1 cellular context compared by ENCODE assay signal in the genomic region with DNA sequence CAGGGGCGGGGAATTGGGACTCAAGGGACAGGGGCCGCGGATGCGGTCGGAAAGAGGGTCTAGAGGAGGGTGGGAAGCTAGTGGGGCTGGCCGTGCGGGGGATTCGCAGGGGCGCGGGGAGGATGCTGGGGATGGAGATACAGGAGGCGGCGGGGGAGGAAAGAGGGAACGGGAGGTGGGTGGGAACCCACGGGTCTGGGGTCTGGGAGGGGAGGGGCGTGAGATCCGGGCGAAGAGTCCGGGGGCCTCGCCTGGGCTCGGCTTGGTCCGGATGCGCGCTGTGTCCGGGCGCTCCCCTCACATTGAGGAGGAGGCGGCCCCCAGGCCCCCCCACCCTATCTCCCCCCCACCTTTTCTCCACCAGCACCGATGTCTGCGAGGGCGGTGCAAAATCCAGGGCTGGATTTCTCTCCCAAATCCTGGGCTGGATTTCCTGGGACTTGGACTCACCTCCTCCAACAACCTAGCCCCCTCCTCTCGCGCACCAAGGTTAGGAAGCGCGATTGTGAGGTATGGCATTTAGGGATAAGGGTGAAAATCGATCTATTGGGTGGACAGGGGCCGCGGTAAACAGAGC.
TF ChIP-seq lines count a peak whose summit lies in the region.

Gene AGAP2 (minus strand): TSS at position 82 of the 577 bp plus-strand sequence. CDS start 496 bp downstream, outside the sequence.

TF ChIP-seq in HEK293, 187 proteins besides CTCF, POLR2A, EP300 and RAD21 (continued from another document and continues in another):
- TF ChIP-seq ZNF398 (tag by site-specific recombination; IDR thresholded peaks at IDR 0.05) (peak; percentile 83), ZNF114 (tag by site-specific recombination; IDR thresholded peaks at IDR 0.05) (no peak), ZNF2 (tag by site-specific recombination; IDR thresholded peaks at IDR 0.05) (no peak), ZSCAN4 (tag by site-specific recombination; IDR thresholded peaks at IDR 0.05) (no peak), BCL11B (tag by site-specific recombination; IDR thresholded peaks at IDR 0.05; ENCODE audit: low read depth) (no peak), ZFP41 (tag by site-specific recombination; IDR thresholded peaks at IDR 0.05; ENCODE audit: borderline replicate concordance) (no peak), ZNF416 (tag by site-specific recombination; IDR thresholded peaks at IDR 0.05) (no peak), ZNF658 (tag by site-specific recombination; IDR thresholded peaks at IDR 0.05) (no peak), ZNF366 (tag by site-specific recombination; conservative IDR thresholded peaks at IDR 0.05) (peak; percentile 56; the same call in 1 of the 2 replicates), ZNF610 (tag by site-specific recombination; IDR thresholded peaks at IDR 0.05; ENCODE audit: borderline replicate concordance) (no peak), ZNF777 (tag by site-specific recombination; IDR thresholded peaks at IDR 0.05; ENCODE audit: borderline replicate concordance) (no peak), ZNF221 (tag by site-specific recombination; IDR thresholded peaks at IDR 0.05; ENCODE audit: borderline replicate concordance) (no peak), ZNF664 (tag by site-specific recombination; IDR thresholded peaks at IDR 0.05) (no peak), ZNF350 (tag by site-specific recombination; IDR thresholded peaks at IDR 0.05) (no peak), ZIC2 (tag by site-specific recombination; IDR thresholded peaks at IDR 0.05) (no peak), ZNF514 (tag by site-specific recombination; IDR thresholded peaks at IDR 0.05) (no peak), ZNF23 (tag by site-specific recombination; IDR thresholded peaks at IDR 0.05; ENCODE audit: borderline replicate concordance) (no peak), FEZF1 (tag by site-specific recombination; IDR thresholded peaks at IDR 0.05) (no peak), ZNF660 (tag by site-specific recombination; IDR thresholded peaks at IDR 0.05) (peak; percentile 78), ZNF16 (tag by site-specific recombination; IDR thresholded peaks at IDR 0.05; ENCODE audit: low read depth) (no peak), SP7 (tag by site-specific recombination; IDR thresholded peaks at IDR 0.05) (peak; percentile 82), ZNF701 (tag by site-specific recombination; IDR thresholded peaks at IDR 0.05) (no peak), MEIS1 (CRISPR knock-in tag; IDR thresholded peaks at IDR 0.05; ENCODE audit: borderline replicate concordance) (no peak), GLIS1 (tag by site-specific recombination; IDR thresholded peaks at IDR 0.05) (peak; percentile 48; the same call in 1 of the 2 replicates), ZNF747 (tag by site-specific recombination; IDR thresholded peaks at IDR 0.05) (no peak), KLF16 (tag by site-specific recombination; IDR thresholded peaks at IDR 0.05) (no peak; the same call in none of the 2 replicates), ZSCAN30 (tag by site-specific recombination; IDR thresholded peaks at IDR 0.05) (peak; percentile 56; the same call in 1 of the 2 replicates), ZNF157 (tag by site-specific recombination; IDR thresholded peaks at IDR 0.05) (no peak), ZNF623 (tag by site-specific recombination; IDR thresholded peaks at IDR 0.05) (no peak), ZNF24 (tag by site-specific recombination; IDR thresholded peaks at IDR 0.05) (0 out of 2 replicates have a peak, but pooled peaks have one; percentile 35), SP3 (tag by site-specific recombination; IDR thresholded peaks at IDR 0.05) (peak; percentile 62; the same call in 1 of the 2 replicates), ZNF670 (tag by site-specific recombination; IDR thresholded peaks at IDR 0.05; ENCODE audit: low read depth) (no peak), ZXDB (tag by site-specific recombination; IDR thresholded peaks at IDR 0.05) (no peak; the same call in 1 of the 2 replicates), MYNN (tag by site-specific recombination; IDR thresholded peaks at IDR 0.05; ENCODE audit: borderline replicate concordance) (no peak)
- TF ChIP-seq, protein P1, sequence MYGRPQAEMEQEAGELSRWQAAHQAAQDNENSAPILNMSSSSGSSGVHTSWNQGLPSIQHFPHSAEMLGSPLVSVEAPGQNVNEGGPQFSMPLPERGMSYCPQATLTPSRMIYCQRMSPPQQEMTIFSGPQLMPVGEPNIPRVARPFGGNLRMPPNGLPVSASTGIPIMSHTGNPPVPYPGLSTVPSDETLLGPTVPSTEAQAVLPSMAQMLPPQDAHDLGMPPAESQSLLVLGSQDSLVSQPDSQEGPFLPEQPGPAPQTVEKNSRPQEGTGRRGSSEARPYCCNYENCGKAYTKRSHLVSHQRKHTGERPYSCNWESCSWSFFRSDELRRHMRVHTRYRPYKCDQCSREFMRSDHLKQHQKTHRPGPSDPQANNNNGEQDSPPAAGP (tag by site-specific recombination; IDR thresholded peaks at IDR 0.05), result peak; percentile 72; the same call in 1 of the 2 replicates
- TF ChIP-seq, protein P2, sequence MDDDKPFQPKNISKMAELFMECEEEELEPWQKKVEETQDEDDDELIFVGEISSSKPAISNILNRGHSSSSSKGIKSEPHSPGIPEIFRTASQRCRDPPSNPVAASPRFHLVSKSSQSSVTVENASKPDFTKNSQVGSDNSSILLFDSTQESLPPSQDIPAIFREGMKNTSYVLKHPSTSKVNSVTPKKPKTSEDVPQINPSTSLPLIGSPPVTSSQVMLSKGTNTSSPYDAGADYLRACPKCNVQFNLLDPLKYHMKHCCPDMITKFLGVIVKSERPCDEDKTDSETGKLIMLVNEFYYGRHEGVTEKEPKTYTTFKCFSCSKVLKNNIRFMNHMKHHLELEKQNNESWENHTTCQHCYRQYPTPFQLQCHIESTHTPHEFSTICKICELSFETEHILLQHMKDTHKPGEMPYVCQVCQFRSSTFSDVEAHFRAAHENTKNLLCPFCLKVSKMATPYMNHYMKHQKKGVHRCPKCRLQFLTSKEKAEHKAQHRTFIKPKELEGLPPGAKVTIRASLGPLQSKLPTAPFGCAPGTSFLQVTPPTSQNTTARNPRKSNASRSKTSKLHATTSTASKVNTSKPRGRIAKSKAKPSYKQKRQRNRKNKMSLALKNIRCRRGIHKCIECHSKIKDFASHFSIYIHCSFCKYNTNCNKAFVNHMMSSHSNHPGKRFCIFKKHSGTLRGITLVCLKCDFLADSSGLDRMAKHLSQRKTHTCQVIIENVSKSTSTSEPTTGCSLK (tag by site-specific recombination; IDR thresholded peaks at IDR 0.05), result no peak
- TF ChIP-seq, protein P3, sequence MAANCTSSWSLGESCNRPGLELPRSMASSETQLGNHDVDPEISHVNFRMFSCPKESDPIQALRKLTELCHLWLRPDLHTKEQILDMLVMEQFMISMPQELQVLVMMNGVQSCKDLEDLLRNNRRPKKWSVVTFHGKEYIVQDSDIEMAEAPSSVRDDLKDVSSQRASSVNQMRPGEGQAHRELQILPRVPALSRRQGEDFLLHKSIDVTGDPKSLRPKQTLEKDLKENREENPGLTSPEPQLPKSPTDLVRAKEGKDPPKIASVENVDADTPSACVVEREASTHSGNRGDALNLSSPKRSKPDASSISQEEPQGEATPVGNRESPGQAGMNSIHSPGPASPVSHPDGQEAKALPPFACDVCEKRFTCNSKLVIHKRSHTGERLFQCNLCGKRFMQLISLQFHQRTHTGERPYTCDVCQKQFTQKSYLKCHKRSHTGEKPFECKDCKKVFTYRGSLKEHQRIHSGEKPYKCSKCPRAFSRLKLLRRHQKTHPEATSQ (tag by site-specific recombination; IDR thresholded peaks at IDR 0.05), result no peak
- TF ChIP-seq, protein P4, sequence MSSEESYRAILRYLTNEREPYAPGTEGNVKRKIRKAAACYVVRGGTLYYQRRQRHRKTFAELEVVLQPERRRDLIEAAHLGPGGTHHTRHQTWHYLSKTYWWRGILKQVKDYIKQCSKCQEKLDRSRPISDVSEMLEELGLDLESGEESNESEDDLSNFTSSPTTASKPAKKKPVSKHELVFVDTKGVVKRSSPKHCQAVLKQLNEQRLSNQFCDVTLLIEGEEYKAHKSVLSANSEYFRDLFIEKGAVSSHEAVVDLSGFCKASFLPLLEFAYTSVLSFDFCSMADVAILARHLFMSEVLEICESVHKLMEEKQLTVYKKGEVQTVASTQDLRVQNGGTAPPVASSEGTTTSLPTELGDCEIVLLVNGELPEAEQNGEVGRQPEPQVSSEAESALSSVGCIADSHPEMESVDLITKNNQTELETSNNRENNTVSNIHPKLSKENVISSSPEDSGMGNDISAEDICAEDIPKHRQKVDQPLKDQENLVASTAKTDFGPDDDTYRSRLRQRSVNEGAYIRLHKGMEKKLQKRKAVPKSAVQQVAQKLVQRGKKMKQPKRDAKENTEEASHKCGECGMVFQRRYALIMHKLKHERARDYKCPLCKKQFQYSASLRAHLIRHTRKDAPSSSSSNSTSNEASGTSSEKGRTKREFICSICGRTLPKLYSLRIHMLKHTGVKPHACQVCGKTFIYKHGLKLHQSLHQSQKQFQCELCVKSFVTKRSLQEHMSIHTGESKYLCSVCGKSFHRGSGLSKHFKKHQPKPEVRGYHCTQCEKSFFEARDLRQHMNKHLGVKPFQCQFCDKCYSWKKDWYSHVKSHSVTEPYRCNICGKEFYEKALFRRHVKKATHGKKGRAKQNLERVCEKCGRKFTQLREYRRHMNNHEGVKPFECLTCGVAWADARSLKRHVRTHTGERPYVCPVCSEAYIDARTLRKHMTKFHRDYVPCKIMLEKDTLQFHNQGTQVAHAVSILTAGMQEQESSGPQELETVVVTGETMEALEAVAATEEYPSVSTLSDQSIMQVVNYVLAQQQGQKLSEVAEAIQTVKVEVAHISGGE (tag by site-specific recombination; conservative IDR thresholded peaks at IDR 0.05; ENCODE audit: low read depth), result peak; percentile 54
- TF ChIP-seq, protein P5, sequence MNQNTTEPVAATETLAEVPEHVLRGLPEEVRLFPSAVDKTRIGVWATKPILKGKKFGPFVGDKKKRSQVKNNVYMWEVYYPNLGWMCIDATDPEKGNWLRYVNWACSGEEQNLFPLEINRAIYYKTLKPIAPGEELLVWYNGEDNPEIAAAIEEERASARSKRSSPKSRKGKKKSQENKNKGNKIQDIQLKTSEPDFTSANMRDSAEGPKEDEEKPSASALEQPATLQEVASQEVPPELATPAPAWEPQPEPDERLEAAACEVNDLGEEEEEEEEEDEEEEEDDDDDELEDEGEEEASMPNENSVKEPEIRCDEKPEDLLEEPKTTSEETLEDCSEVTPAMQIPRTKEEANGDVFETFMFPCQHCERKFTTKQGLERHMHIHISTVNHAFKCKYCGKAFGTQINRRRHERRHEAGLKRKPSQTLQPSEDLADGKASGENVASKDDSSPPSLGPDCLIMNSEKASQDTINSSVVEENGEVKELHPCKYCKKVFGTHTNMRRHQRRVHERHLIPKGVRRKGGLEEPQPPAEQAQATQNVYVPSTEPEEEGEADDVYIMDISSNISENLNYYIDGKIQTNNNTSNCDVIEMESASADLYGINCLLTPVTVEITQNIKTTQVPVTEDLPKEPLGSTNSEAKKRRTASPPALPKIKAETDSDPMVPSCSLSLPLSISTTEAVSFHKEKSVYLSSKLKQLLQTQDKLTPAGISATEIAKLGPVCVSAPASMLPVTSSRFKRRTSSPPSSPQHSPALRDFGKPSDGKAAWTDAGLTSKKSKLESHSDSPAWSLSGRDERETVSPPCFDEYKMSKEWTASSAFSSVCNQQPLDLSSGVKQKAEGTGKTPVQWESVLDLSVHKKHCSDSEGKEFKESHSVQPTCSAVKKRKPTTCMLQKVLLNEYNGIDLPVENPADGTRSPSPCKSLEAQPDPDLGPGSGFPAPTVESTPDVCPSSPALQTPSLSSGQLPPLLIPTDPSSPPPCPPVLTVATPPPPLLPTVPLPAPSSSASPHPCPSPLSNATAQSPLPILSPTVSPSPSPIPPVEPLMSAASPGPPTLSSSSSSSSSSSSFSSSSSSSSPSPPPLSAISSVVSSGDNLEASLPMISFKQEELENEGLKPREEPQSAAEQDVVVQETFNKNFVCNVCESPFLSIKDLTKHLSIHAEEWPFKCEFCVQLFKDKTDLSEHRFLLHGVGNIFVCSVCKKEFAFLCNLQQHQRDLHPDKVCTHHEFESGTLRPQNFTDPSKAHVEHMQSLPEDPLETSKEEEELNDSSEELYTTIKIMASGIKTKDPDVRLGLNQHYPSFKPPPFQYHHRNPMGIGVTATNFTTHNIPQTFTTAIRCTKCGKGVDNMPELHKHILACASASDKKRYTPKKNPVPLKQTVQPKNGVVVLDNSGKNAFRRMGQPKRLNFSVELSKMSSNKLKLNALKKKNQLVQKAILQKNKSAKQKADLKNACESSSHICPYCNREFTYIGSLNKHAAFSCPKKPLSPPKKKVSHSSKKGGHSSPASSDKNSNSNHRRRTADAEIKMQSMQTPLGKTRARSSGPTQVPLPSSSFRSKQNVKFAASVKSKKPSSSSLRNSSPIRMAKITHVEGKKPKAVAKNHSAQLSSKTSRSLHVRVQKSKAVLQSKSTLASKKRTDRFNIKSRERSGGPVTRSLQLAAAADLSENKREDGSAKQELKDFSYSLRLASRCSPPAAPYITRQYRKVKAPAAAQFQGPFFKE (tag by site-specific recombination; IDR thresholded peaks at IDR 0.05; ENCODE audit: borderline replicate concordance), result no peak
- TF ChIP-seq, protein P6, sequence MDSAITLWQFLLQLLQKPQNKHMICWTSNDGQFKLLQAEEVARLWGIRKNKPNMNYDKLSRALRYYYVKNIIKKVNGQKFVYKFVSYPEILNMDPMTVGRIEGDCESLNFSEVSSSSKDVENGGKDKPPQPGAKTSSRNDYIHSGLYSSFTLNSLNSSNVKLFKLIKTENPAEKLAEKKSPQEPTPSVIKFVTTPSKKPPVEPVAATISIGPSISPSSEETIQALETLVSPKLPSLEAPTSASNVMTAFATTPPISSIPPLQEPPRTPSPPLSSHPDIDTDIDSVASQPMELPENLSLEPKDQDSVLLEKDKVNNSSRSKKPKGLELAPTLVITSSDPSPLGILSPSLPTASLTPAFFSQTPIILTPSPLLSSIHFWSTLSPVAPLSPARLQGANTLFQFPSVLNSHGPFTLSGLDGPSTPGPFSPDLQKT (IDR thresholded peaks at IDR 0.05; ENCODE audit: borderline replicate concordance, low read depth, low read length), result no peak
